ENCODE assay signal across 9 cellular contexts in the genomic region with DNA sequence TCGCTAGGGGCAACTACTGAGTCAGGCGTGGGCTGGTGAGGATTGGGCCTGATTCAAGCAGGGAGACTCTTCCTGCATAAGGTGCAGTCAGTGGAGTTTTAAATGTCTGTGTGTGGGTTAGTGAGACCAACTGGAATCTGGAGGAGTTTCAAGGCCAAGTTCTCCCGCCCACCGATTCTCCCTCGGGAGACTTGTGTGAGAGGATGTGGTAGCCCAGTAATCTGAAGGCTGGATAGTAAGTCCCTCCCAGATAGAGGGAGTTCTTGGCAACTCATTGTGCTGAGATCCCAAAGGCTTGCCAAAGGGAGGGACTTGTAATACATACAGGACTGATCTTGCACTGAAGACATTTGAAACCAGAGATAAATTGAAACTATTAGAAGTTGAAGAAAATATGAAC. TPM values are rescaled to one million over a fixed set of nuclear protein-coding genes. Genes with fewer than 3 reads are reported as not detected.
A peak's percentile ranks its signal among the peaks of the same experiment; 100 is the strongest.
DNase-seq lines count a peak whose midpoint lies in the region; ATAC-seq and TF ChIP-seq lines count a peak whose summit lies in the region.
"Had no signal": no experiment of that assay in that cellular context is flagged by ENCODE, and none has a peak within 500 bp of the region (broad histone marks: within the 10 kb centered on the region; RNA-seq: fewer than 3 reads in every experiment).

No MANE protein-coding gene starts in this region.

- POLR2A ChIA-PET in Caco-2 (lab: Charles Lee): no interaction called here

- no TSS peak for BruUV-seq in mammary epithelial cell (replicated peaks; lab: Mats Ljungman, UMichigan)
- BruUV-seq in Caco-2 (replicated peaks; lab: Mats Ljungman, UMichigan): no TSS peak

- H3K79me2 ChIP-seq in mammary epithelial cell (ENCODE audit: insufficient read depth, low read length): no peaks in the 10 kb centered on the region

- H3K27me3 Mint-ChIP-seq in Caco-2 (ENCODE audit: insufficient read depth, unreplicated experiment): peaks cover 6% of the 10 kb centered on the region

- 5% methylated on average over 5 of the region's 5 CpGs for WGBS in mammary epithelial cell (ENCODE audit: low coverage, missing lambda C conversion rate)

- no peak overlapping the region for H3K27ac Mint-ChIP-seq in Caco-2 (ENCODE audit: unreplicated experiment)

- peak overlapping the region; percentile 76 for H3K4me2 ChIP-seq in mammary epithelial cell (ENCODE audit: insufficient read depth, low read depth, low read length)
- H3K4me2 ChIP-seq in skeletal muscle satellite cell (ENCODE audit: low read length): peak overlapping the region; percentile 44
- H3K4me2 ChIP-seq: KMS-11 had no signal

- H3K9me3 ChIP-seq in mammary epithelial cell (replicated peaks; ENCODE audit: insufficient read depth, low read length) (no peaks in the 10 kb centered on the region), skeletal muscle satellite cell (replicated peaks; ENCODE audit: low read length) (no peaks in the 10 kb centered on the region), Caco-2 (no peaks in the 10 kb centered on the region), mucosa of descending colon (no peaks in the 10 kb centered on the region)

- dilution Hi-C loops in mammary epithelial cell (cut with HindIII; ENCODE audit: low sequenced_read_pairs): no loop called here

- H3K4me1 ChIP-seq in mammary epithelial cell (ENCODE audit: insufficient read depth, low read length) (peaks cover 20% of the 10 kb centered on the region), skeletal muscle satellite cell (ENCODE audit: control insufficient read depth, insufficient read depth, low read length) (peaks cover 18% of the 10 kb centered on the region), Caco-2 (no peaks in the 10 kb centered on the region), mucosa of descending colon (ENCODE audit: low read depth) (no peaks in the 10 kb centered on the region)

- CTCF ChIA-PET in mammary epithelial cell (lab: Charles Lee; ENCODE audit: low non-redundant PET): no interaction called here
- CTCF ChIA-PET in Caco-2 (lab: Charles Lee): no interaction called here

- H2AFZ ChIP-seq in mammary epithelial cell (ENCODE audit: low read depth, low read length): peak overlapping the region; percentile 66

- in situ Hi-C loops in mammary epithelial cell (cut with MboI; ENCODE audit: low sequenced_read_pairs in 2 of 2): no loop called here

- H4K20me1 ChIP-seq in mammary epithelial cell (ENCODE audit: insufficient read depth, low read length): no peaks in the 10 kb centered on the region

- peak; percentile 21 for ATAC-seq in GM19043 (IDR thresholded peaks at IDR 0.05; ENCODE audit: low read depth, unreplicated experiment)
- ATAC-seq in HG03108 (IDR thresholded peaks at IDR 0.05; ENCODE audit: unreplicated experiment): peak; percentile 13
- no peak for ATAC-seq in mucosa of descending colon

- H3K9me3 Mint-ChIP-seq in Caco-2 (ENCODE audit: unreplicated experiment): no peaks in the 10 kb centered on the region

- TF ChIP-seq CTCF in mammary epithelial cell (conservative IDR thresholded peaks at IDR 0.05 in 1 of 2, IDR thresholded peaks at IDR 0.05 in 1 of 2; ENCODE audit: extremely low read depth in 1 of 2, insufficient read depth in 1 of 2, low read depth in 1 of 2, low read length in 2 of 2) (no peak), Caco-2 (IDR thresholded peaks at IDR 0.05; ENCODE audit: insufficient read depth in 1 of 2, low read depth in 1 of 2, low read length in 1 of 2, severe bottlenecking in 1 of 2, unreplicated experiment in 1 of 2) (no peak), mucosa of descending colon (IDR thresholded peaks at IDR 0.05) (no peak)

- H3K36me3 ChIP-seq in mammary epithelial cell (ENCODE audit: insufficient read depth, low read length) (no peaks in the 10 kb centered on the region), skeletal muscle satellite cell (ENCODE audit: insufficient read depth, low read length) (no peaks in the 10 kb centered on the region), Caco-2 (ENCODE audit: control insufficient read depth, insufficient read depth, low read length) (no peaks in the 10 kb centered on the region), mucosa of descending colon (ENCODE audit: low read depth) (no peaks in the 10 kb centered on the region)

- H3K36me3 Mint-ChIP-seq in Caco-2 (ENCODE audit: insufficient read depth, unreplicated experiment): no peaks in the 10 kb centered on the region

- no peaks in the 10 kb centered on the region for H3K4me1 Mint-ChIP-seq in Caco-2 (ENCODE audit: low read depth, unreplicated experiment)

- peak; percentile 91 for DNase-seq in mammary epithelial cell
- DNase-seq in NCI-H1417 treated with DMSO at 0.1 percent for 48 hours (lab: John Stamatoyannopoulos, UW): no peak
- DNase-seq in SW 1271 (lab: John Stamatoyannopoulos, UW): no peak
- no peak for DNase-seq in Caco-2
- DNase-seq in mucosa of descending colon: no peak

- H3K9ac ChIP-seq in mammary epithelial cell (ENCODE audit: insufficient read depth, low read length) (no peak overlapping the region), skeletal muscle satellite cell (ENCODE audit: low read depth, low read length) (no peak overlapping the region)
- H3K9ac ChIP-seq: KMS-11 had no signal

- no peak overlapping the region for H3K4me3 ChIP-seq in mammary epithelial cell (replicated peaks in 1 of 3; ENCODE audit: insufficient read depth in 1 of 3, low read depth in 2 of 3, low read length in 3 of 3)
- H3K4me3 ChIP-seq in skeletal muscle satellite cell (ENCODE audit: low read length): no peak overlapping the region
- no peak overlapping the region for H3K4me3 ChIP-seq in Caco-2 (ENCODE audit: low read depth, low read length)
- no peak overlapping the region for H3K4me3 ChIP-seq in mucosa of descending colon

- intact Hi-C loops in mammary epithelial cell (cut with micrococcal nuclease): loop anchor here (10.0 kb wide), 1 partner anchor 389 kb away; no protein-coding TSS in a partner anchor
- intact Hi-C loops in Caco-2 (cut with micrococcal nuclease; ENCODE audit: unreplicated experiment): no loop called here
- intact Hi-C loops in mucosa of descending colon (cut with DNase I, micrococcal nuclease): no loop called here

- H3K27me3 ChIP-seq in mammary epithelial cell (ENCODE audit: insufficient read depth, low read length): no peaks in the 10 kb centered on the region
- no peaks in the 10 kb centered on the region for H3K27me3 ChIP-seq in skeletal muscle satellite cell (ENCODE audit: control insufficient read depth, insufficient read depth, low read length)
- H3K27me3 ChIP-seq in Caco-2 (replicated peaks; ENCODE audit: control insufficient read depth, insufficient read depth, low read length): no peaks in the 10 kb centered on the region

- no peak overlapping the region for H3K4me3 Mint-ChIP-seq in Caco-2 (ENCODE audit: unreplicated experiment)

- peak overlapping the region; percentile 58 for H3K27ac ChIP-seq in mammary epithelial cell (ENCODE audit: insufficient read depth, low read depth, low read length)
- H3K27ac ChIP-seq: KMS-11 had no signal

RNA-seq across cellular contexts. Expression of gene WDR36, which starts 51.8 kb away (rescaled TPM):
- total RNA-seq in mammary epithelial cell (10 to 100 TPM; 45.5 to 67.2 TPM), Caco-2 (2022) (33.5 and 34.3 TPM in 2 replicates), mucosa of descending colon (10 to 100 TPM; 17.1 to 22.4 (median 17.3) TPM)
- 21.3 TPM for polyA plus RNA-seq in mammary epithelial cell
- polyA minus RNA-seq in mammary epithelial cell: 55.6 TPM
- 79.5 and 81.4 TPM in 2 replicates for total RNA-seq in skeletal muscle satellite cell (2012; rRNA removed)
